In the genomic region with DNA sequence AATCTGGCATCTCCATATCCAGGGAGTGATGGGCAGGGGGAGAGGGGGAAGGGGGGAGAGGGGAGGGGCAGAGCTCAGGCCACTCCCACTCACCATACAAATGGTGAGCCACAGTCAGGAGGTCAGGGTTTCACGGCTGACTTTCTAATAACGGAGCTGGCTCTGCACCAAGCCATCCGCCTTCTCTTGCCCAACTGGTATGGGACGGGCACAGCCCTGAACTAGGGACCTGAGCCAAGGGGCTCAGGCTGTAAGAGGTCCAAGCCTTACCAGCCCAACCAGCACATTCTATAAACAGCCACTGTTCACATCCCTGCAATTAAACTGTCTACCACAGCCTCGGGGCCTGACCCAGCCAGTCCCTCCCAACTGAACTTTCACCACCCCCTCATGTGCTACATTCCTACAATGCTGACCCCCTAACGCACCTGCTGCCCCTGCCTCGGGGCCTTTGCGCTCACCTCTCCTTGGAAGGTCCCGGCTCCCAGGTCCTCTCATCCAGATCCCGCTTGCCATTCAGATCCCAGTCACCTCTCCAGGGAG, we compare ENCODE assay signal across 14 cellular contexts. TPM values are rescaled to one million over a fixed set of nuclear protein-coding genes. Genes with fewer than 3 reads are reported as not detected.
A peak's percentile ranks its signal among the peaks of the same experiment; 100 is the strongest.
DNase-seq lines count a peak whose midpoint lies in the region; ATAC-seq and TF ChIP-seq lines count a peak whose summit lies in the region.
"Had no signal": no experiment of that assay in that cellular context is flagged by ENCODE, and none has a peak within 500 bp of the region (broad histone marks: within the 10 kb centered on the region; RNA-seq: fewer than 3 reads in every experiment).

No MANE protein-coding gene starts in this region.

- no peaks in the 10 kb centered on the region for H3K27me3 Mint-ChIP-seq in naive thymus-derived CD8-positive, alpha-beta T cell

- peaks cover 34 to 82% (median 72%) of the 10 kb centered on the region in 4 donors for H3K4me1 Mint-ChIP-seq in naive thymus-derived CD8-positive, alpha-beta T cell

- POLR2A ChIA-PET in naive thymus-derived CD8-positive, alpha-beta T cell (lab: Charles Lee) = interaction anchor here (1.5 to 28.6 kb wide), 4 partner anchors 10 to 27 kb away, joined by 3 to 674 read pairs (median 8); partner anchors contain the start of gene RGS10

- ATAC-seq in naive thymus-derived CD8-positive, alpha-beta T cell = no peak
- ATAC-seq in HG02840 (IDR thresholded peaks at IDR 0.05; ENCODE audit: low FRiP score, unreplicated experiment) = no peak

- TF ChIP-seq CTCF in coronary artery (IDR thresholded peaks at IDR 0.05) = no peak

- H3K9me3 ChIP-seq in KOPT-K1 (ENCODE audit: insufficient read depth, low read length, poor library complexity, severe bottlenecking) = no peaks in the 10 kb centered on the region

- DNase-seq in AG08396 (ENCODE audit: low spot score) (peak; percentile 29), coronary artery (ENCODE audit: low spot score) (no peak), NCI-H187 treated with DMSO at 0.1 percent for 48 hours (lab: John Stamatoyannopoulos, UW) (no peak), GDM1 (lab: John Stamatoyannopoulos, UW) (no peak)
- no peak for DNase-seq in naive thymus-derived CD8-positive, alpha-beta T cell
- DNase-seq in central memory CD4-positive, alpha-beta T cell = no peak
- DNase-seq: activated CD4-positive, alpha-beta T cell treated with anti-CD3 and anti-CD28 coated beads for 1 hour; AML-193; GF-D8; NCI-H524 treated with DMSO at 0.1 percent for 48 hours; SIG-M5 had no signal

- H3K4me3 ChIP-seq in coronary artery = no peak overlapping the region
- H3K4me3 ChIP-seq: skin epidermis had no signal

- peaks cover 0 to 84% (median 26%) of the 10 kb centered on the region in 3 donors for H3K36me3 Mint-ChIP-seq in naive thymus-derived CD8-positive, alpha-beta T cell

- H3K36me3 ChIP-seq in KOPT-K1 (ENCODE audit: insufficient read depth, low read length) = peaks cover 92% of the 10 kb centered on the region

- H3K9me3 Mint-ChIP-seq in naive thymus-derived CD8-positive, alpha-beta T cell = no peaks in the 10 kb centered on the region

- peak overlapping the region; percentile 90 to 98 (median 95) for H3K27ac Mint-ChIP-seq in naive thymus-derived CD8-positive, alpha-beta T cell

- peak overlapping the region; percentile 48 for H3K27ac ChIP-seq in KOPT-K1 (ENCODE audit: low read depth, low read length, poor library complexity, severe bottlenecking)
- H3K27ac ChIP-seq in coronary artery = peak overlapping the region; percentile 11 to 41
- H3K27ac ChIP-seq: skin epidermis had no signal

- peak overlapping the region in 8 of 10 donors; percentile 23 to 83 (median 60) for H3K4me3 Mint-ChIP-seq in naive thymus-derived CD8-positive, alpha-beta T cell

RNA-seq across cellular contexts. Expression of gene RGS10, which starts 32.5 kb away (rescaled TPM):
- 100 to 1,000 TPM; 251 to 268 TPM for total RNA-seq in naive thymus-derived CD8-positive, alpha-beta T cell
- polyA plus RNA-seq in naive thymus-derived CD8-positive, alpha-beta T cell = 100 to 1,000 TPM; 409 to 533 (median 504) TPM
